ENCODE assay signal across 15 cellular contexts in genomic region chr17:61309857-61310256, GRCh38.
DNase-seq lines count a peak whose midpoint lies in the region; ATAC-seq, FAIRE-seq and TF ChIP-seq lines count a peak whose summit lies in the region.
"Had no signal": no experiment of that assay in that cellular context is flagged by ENCODE, and none has a peak within 500 bp of the region (broad histone marks: within the 10 kb centered on the region; RNA-seq: fewer than 3 reads in every experiment).

No MANE protein-coding gene starts in this region.

- H3K9me3 ChIP-seq in IMR-90 (ENCODE audit: control insufficient read depth, insufficient read depth, low read length), result no peaks in the 10 kb centered on the region
- H3K9me3 ChIP-seq in colonic mucosa, result no peaks in the 10 kb centered on the region

- H2AK5ac ChIP-seq in IMR-90 (ENCODE audit: low read depth, low read length), result peak overlapping the region; percentile 100
- H2AK5ac ChIP-seq in mesendoderm (ENCODE audit: low read length), result no peak overlapping the region

- H2BK120ac ChIP-seq in IMR-90 (ENCODE audit: low read depth, low read length), result peak overlapping the region; percentile 98
- no peak overlapping the region for H2BK120ac ChIP-seq in mesendoderm (ENCODE audit: low read depth, low read length)

- H3K18ac ChIP-seq in IMR-90 (ENCODE audit: low read depth, low read length), result peak overlapping the region; percentile 97
- no peak overlapping the region for H3K18ac ChIP-seq in mesendoderm (ENCODE audit: low read length)

- in situ Hi-C loops in IMR-90 (cut with MboI; ENCODE audit: low sequenced_read_pairs), result loop anchor here (5.0 kb wide), 2 partner anchors 82 to 108 kb away; no protein-coding TSS in a partner anchor

- no peak for TF ChIP-seq POLR2A in IMR-90 (IDR thresholded peaks at IDR 0.05; ENCODE audit: low read depth, low read length)

- peak; percentile 20; the same call in 1 of the 2 replicates for TF ChIP-seq CTCF in IMR-90 (conservative IDR thresholded peaks at IDR 0.05; ENCODE audit: low read depth, low read length)
- TF ChIP-seq CTCF in colonic mucosa (IDR thresholded peaks at IDR 0.05), result no peak
- no peak for TF ChIP-seq CTCF in D721Med (IDR thresholded peaks at IDR 0.05; ENCODE audit: insufficient read depth, missing control alignments)

- H2AFZ ChIP-seq in ACC112 (ENCODE audit: low read length, unreplicated experiment) (peak overlapping the region; percentile 74), IMR-90 (replicated peaks; ENCODE audit: low read length, poor library complexity) (peak overlapping the region; percentile 56)

- peaks cover 13% of the 10 kb centered on the region; the same call in 1 of the 2 replicates for H3K9me1 ChIP-seq in IMR-90 (ENCODE audit: insufficient read depth, low read length)

- H3K9ac ChIP-seq in IMR-90 (ENCODE audit: low read depth, low read length) (peak overlapping the region; percentile 21), colonic mucosa (ENCODE audit: low read depth in 2 of 2, low read length in 2 of 2) (no peak overlapping the region), mesendoderm (ENCODE audit: low read length) (no peak overlapping the region)

- peak overlapping the region; percentile 77 for H3K14ac ChIP-seq in IMR-90 (replicated peaks; ENCODE audit: low read depth, low read length)

- peak; percentile 92 for DNase-seq in IMR-90
- DNase-seq in colonic mucosa, result no peak
- no peak for DNase-seq in mesendoderm
- no peak for DNase-seq in Kasumi-1 (lab: John Stamatoyannopoulos, UW)
- no peak for DNase-seq in D721Med (ENCODE audit: insufficient read length, low spot score)
- no peak for DNase-seq in central memory CD4-positive, alpha-beta T cell
- no peak for DNase-seq in NCI-H128 (lab: John Stamatoyannopoulos, UW; ENCODE audit: unreplicated experiment)
- DNase-seq: ACHN; activated naive CD8-positive, alpha-beta T cell treated with anti-CD3 and anti-CD28 coated beads, Interleukin-2, amount 50 U/mL, for 24 hours; islet precursor cell; KG1; occipital lobe; stimulated activated naive CD4-positive, alpha-beta T cell treated with Interleukin-2 at 50 U/mL for 16 hours had no signal

- POLR2A ChIA-PET in IMR-90 (lab: Charles Lee; ENCODE audit: unreplicated experiment), result interaction anchor here (1.1 to 2.9 kb wide), 3 partner anchors 24 to 93 kb away, joined by 3 to 11 read pairs (median 4); no protein-coding TSS in a partner anchor

- H4K8ac ChIP-seq in IMR-90 (ENCODE audit: low read depth in 2 of 2, low read length in 2 of 2) (peak overlapping the region; percentile 98), mesendoderm (ENCODE audit: low read depth, low read length) (peak overlapping the region; percentile 17)

- intact Hi-C loops in IMR-90 (cut with micrococcal nuclease), result loop anchor here (2.0 to 5.0 kb wide), 4 partner anchors 81 to 308 kb away; partner anchors contain the start of gene TBX2
- intact Hi-C loops in colonic mucosa (cut with DNase I), result no loop called here

- no CpG with 5 or more reads among the region's 4 CpGs for WGBS in IMR-90 (ENCODE audit: extremely low coverage in 2 of 2, insufficient read length in 1 of 2), 2 experiments
- WGBS in mesendoderm (ENCODE audit: extremely low coverage, insufficient coverage, low lambda C conversion rate), result no CpG with 5 or more reads among the region's 4 CpGs

- H3K23ac ChIP-seq in IMR-90 (ENCODE audit: low read depth, low read length) (peak overlapping the region; percentile 91), mesendoderm (ENCODE audit: low read length) (no peak overlapping the region)

- H3K79me2 ChIP-seq in ACC112 (ENCODE audit: control insufficient read depth, insufficient read depth, low read length, unreplicated experiment) (no peaks in the 10 kb centered on the region), mesendoderm (ENCODE audit: control insufficient read depth, insufficient read depth, low read length) (no peaks in the 10 kb centered on the region)

- no peaks in the 10 kb centered on the region for H3K36me3 ChIP-seq in ACC112 (ENCODE audit: insufficient read depth, low read length)
- no peaks in the 10 kb centered on the region for H3K36me3 ChIP-seq in IMR-90 (ENCODE audit: control insufficient read depth, insufficient read depth, low read length)
- H3K36me3 ChIP-seq in colonic mucosa, result no peaks in the 10 kb centered on the region
- no peaks in the 10 kb centered on the region for H3K36me3 ChIP-seq in mesendoderm (ENCODE audit: control insufficient read depth, insufficient read depth, low read length)

- peak overlapping the region; percentile 95 for H2BK5ac ChIP-seq in IMR-90 (ENCODE audit: low read depth, low read length, poor library complexity, severe bottlenecking)
- H2BK5ac ChIP-seq in mesendoderm (ENCODE audit: low read length), result no peak overlapping the region

- peak overlapping the region; percentile 86 for H2AK9ac ChIP-seq in IMR-90 (replicated peaks; ENCODE audit: low read depth, low read length, poor library complexity)

- H2BK15ac ChIP-seq in IMR-90 (ENCODE audit: low read depth, low read length) (peak overlapping the region; percentile 99), mesendoderm (replicated peaks; ENCODE audit: low read depth) (no peak overlapping the region)

- peak overlapping the region; percentile 100 for H2BK20ac ChIP-seq in IMR-90 (ENCODE audit: low read depth, low read length)

- TF ChIP-seq RAD21 in IMR-90 (IDR thresholded peaks at IDR 0.05; ENCODE audit: low read length), result peak; percentile 34

- peak overlapping the region; percentile 98 for H3K27ac ChIP-seq in ACC112 (ENCODE audit: low read depth, low read length)
- H3K27ac ChIP-seq in IMR-90 (ENCODE audit: insufficient read depth, low read length), result peak overlapping the region; percentile 97
- peak overlapping the region; percentile 44 for H3K27ac ChIP-seq in colonic mucosa
- no peak overlapping the region for H3K27ac ChIP-seq in mesendoderm (ENCODE audit: low read depth, low read length)

- BruUV-seq in IMR-90 (replicated peaks; lab: Mats Ljungman, UMichigan), result no TSS peak

- no peak for FAIRE-seq in D721Med (lab: Jason Lieb, UNC)
- FAIRE-seq: TTC549 had no signal

- H3K4me3 ChIP-seq in ACC112 (ENCODE audit: low read depth, low read length) (no peak overlapping the region), IMR-90 (ENCODE audit: insufficient read depth, low read depth, low read length) (no peak overlapping the region), colonic mucosa (no peak overlapping the region), mesendoderm (ENCODE audit: low read length) (no peak overlapping the region)

- H3K4me2 ChIP-seq in IMR-90 (ENCODE audit: low read depth, low read length) (peak overlapping the region; percentile 35), mesendoderm (ENCODE audit: low read length) (no peak overlapping the region)

- H3K27me3 ChIP-seq in ACC112 (ENCODE audit: insufficient read depth, low read length) (no peaks in the 10 kb centered on the region), IMR-90 (ENCODE audit: control insufficient read depth, insufficient read depth, low read length) (no peaks in the 10 kb centered on the region), colonic mucosa (no peaks in the 10 kb centered on the region), mesendoderm (ENCODE audit: insufficient read depth, low read length, poor library complexity) (no peaks in the 10 kb centered on the region)

- H4K5ac ChIP-seq in IMR-90 (ENCODE audit: low read depth, low read length) (peak overlapping the region; percentile 98), mesendoderm (ENCODE audit: low read length) (no peak overlapping the region)

- peak; percentile 25 for ATAC-seq in IMR-90 (ENCODE audit: low read depth)
- ATAC-seq: activated naive CD8-positive, alpha-beta T cell treated with anti-CD3 and anti-CD28 coated beads, Interleukin-2, amount 50 U/mL, for 24 hours had no signal

- H3K79me1 ChIP-seq in IMR-90 (ENCODE audit: low read depth in 1 of 2, low read length in 2 of 2), result peaks cover 0 to 33% of the 10 kb centered on the region in 2 experiments; a peak in 2 of 4 replicates
- H3K79me1 ChIP-seq in mesendoderm (ENCODE audit: low read length), result no peaks in the 10 kb centered on the region

- dilution Hi-C loops in IMR-90 (cut with HindIII; ENCODE audit: low sequenced_read_pairs, unreplicated experiment), result no loop called here

- CTCF ChIA-PET in IMR-90 (lab: Yijun Ruan, JAX), result interaction anchor here (0.6 to 1.3 kb wide), 3 partner anchors 10 to 309 kb away, joined by 3 to 4 read pairs (median 3); no protein-coding TSS in a partner anchor

- peak overlapping the region; percentile 99 for H4K91ac ChIP-seq in IMR-90 (ENCODE audit: insufficient read depth, low read depth, low read length)

- H3K56ac ChIP-seq in IMR-90 (ENCODE audit: extremely low read depth, insufficient read depth, low read length), result peak overlapping the region; percentile 98
- H3K56ac ChIP-seq in mesendoderm (ENCODE audit: low read length), result no peak overlapping the region

- H3K4ac ChIP-seq in IMR-90 (ENCODE audit: low read depth, low read length) (peak overlapping the region; percentile 96), mesendoderm (ENCODE audit: low read depth, low read length) (no peak overlapping the region)

- peaks cover 41% of the 10 kb centered on the region for H3K4me1 ChIP-seq in ACC112 (ENCODE audit: control insufficient read depth, insufficient read depth, low read length, unreplicated experiment)
- peaks cover 34% of the 10 kb centered on the region for H3K4me1 ChIP-seq in IMR-90 (ENCODE audit: control insufficient read depth, insufficient read depth, low read length)
- H3K4me1 ChIP-seq in colonic mucosa, result no peaks in the 10 kb centered on the region
- no peaks in the 10 kb centered on the region for H3K4me1 ChIP-seq in mesendoderm (ENCODE audit: control insufficient read depth, low read depth, low read length)

- H4K20me1 ChIP-seq in IMR-90 (ENCODE audit: insufficient read depth, low read length), result no peaks in the 10 kb centered on the region

TF ChIP-seq in IMR-90, 13 proteins besides CTCF, POLR2A, EP300 and RAD21:
- TF ChIP-seq NFE2L2 (IDR thresholded peaks at IDR 0.05; ENCODE audit: low read depth, low read length) (no peak), BHLHE40 (IDR thresholded peaks at IDR 0.05; ENCODE audit: low read depth, low read length) (no peak), SMC3 (IDR thresholded peaks at IDR 0.05; ENCODE audit: low read depth, low read length) (no peak), FOS (IDR thresholded peaks at IDR 0.05; ENCODE audit: low read depth, low read length) (peak; percentile 62), CEBPB (IDR thresholded peaks at IDR 0.05; ENCODE audit: low read depth, low read length) (peak; percentile 83)
TF ChIP-seq in IMR-90: peak in this region for 2.
